In the genomic region with DNA sequence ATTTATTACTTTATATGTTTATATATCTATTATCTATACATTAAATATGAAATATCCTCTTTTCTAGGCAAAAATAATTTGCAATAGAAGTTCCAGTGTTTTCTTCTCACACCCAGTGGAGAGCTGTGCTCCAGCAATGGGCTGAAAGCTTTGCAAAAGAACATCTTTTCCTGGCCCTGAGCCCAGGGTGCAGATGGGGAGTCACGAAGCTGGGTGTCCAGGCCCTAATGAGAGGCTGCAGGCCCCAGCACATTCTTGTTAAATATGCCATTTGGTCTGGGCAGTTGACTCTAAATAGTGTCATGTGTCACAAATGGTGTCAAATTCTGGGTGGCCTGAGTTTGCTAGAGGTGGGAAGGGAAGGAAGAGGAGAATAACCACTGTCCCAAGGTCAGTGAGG, we compare ENCODE assay signal across 26 cellular contexts. TPM values are rescaled to one million over a fixed set of nuclear protein-coding genes. Genes with fewer than 3 reads are reported as not detected.
DNase-seq lines count a peak whose midpoint lies in the region; ATAC-seq, FAIRE-seq and TF ChIP-seq lines count a peak whose summit lies in the region.
"Had no signal": no experiment of that assay in that cellular context is flagged by ENCODE, and none has a peak within 500 bp of the region (broad histone marks: within the 10 kb centered on the region; RNA-seq: fewer than 3 reads in every experiment).

No MANE protein-coding gene starts in this region.

- no peak overlapping the region for H3K56ac ChIP-seq in H1 (replicated peaks; ENCODE audit: insufficient read length, low read depth, low read length)

- H3K79me2 ChIP-seq in H1 (ENCODE audit: control insufficient read depth in 1 of 2, insufficient read depth in 2 of 2, low read length in 2 of 2) = no peaks in the 10 kb centered on the region

- no peak overlapping the region for H4K5ac ChIP-seq in H1 (ENCODE audit: insufficient read length, low read depth, low read length)

- no peaks in the 10 kb centered on the region for H3K9me3 ChIP-seq in H1 (ENCODE audit: insufficient read depth in 2 of 2, low read depth in 1 of 2, low read length in 1 of 2)
- no peaks in the 10 kb centered on the region for H3K9me3 ChIP-seq in gastroesophageal sphincter
- H3K9me3 ChIP-seq: BLaER1, SJCRH30 had no signal

- no peak overlapping the region for H3K23ac ChIP-seq in H1 (ENCODE audit: insufficient read length)

- H3K4me3 ChIP-seq in H1 (ENCODE audit: extremely low read depth in 1 of 4, insufficient read depth in 2 of 4, low read depth in 3 of 4, low read length in 4 of 4) (no peak overlapping the region), gastroesophageal sphincter (no peak overlapping the region)
- H3K4me3 ChIP-seq: BLaER1, GM12878, SJCRH30 had no signal

- H2AFZ ChIP-seq in H1 (ENCODE audit: low read length) = no peak overlapping the region

- no peak overlapping the region for H3K18ac ChIP-seq in H1 (ENCODE audit: extremely low read depth, low read length)

- intact Hi-C loops in posterior vena cava (cut with DNase I) = loop anchor here (10.0 kb wide), 3 partner anchors 176 to 576 kb away; no protein-coding TSS in a partner anchor

- H3K4me1 ChIP-seq in H1 (replicated peaks in 1 of 4; ENCODE audit: control insufficient read depth in 3 of 4, insufficient read depth in 4 of 4, low read length in 3 of 4) (peaks cover 3 to 10% (median 4%) of the 10 kb centered on the region in 4 experiments), gastroesophageal sphincter (peaks cover 0 to 29% (median 10%) of the 10 kb centered on the region in 3 donors)

- peaks cover 20 to 39% (median 32%) of the 10 kb centered on the region in 4 experiments for H3K27me3 ChIP-seq in H1 (replicated peaks in 1 of 4; ENCODE audit: control insufficient read depth in 3 of 4, extremely low read depth in 1 of 4, insufficient read depth in 3 of 4, low read length in 3 of 4)
- peaks cover 73% of the 10 kb centered on the region for H3K27me3 ChIP-seq in gastroesophageal sphincter
- H3K27me3 ChIP-seq: SJCRH30 had no signal

- no peak overlapping the region for H3K4ac ChIP-seq in H1 (replicated peaks; ENCODE audit: insufficient read length, low read depth, low read length)

- CTCF ChIA-PET in H1 (lab: Charles Lee; ENCODE audit: partially characterized antibody) = interaction anchor here (3.3 to 10.7 kb wide), 4 partner anchors 8 to 201 kb away, joined by 14 to 144 read pairs (median 45); no protein-coding TSS in a partner anchor

- peak; percentile 59 for DNase-seq in DMS 273 treated with DMSO at 0.1 percent for 48 hours (lab: John Stamatoyannopoulos, UW)
- peak; percentile 78 to 87 for DNase-seq in NCI-H524 (lab: John Stamatoyannopoulos, UW)
- DNase-seq in H1 (ENCODE audit: low read depth in 1 of 2, low spot score in 2 of 2) = no peak
- peak; percentile 69 for DNase-seq in posterior vena cava (ENCODE audit: low spot score)
- DNase-seq: CD4-positive, CD25-positive, alpha-beta regulatory T cell; GDM1; H7; Kasumi-1; NCI-H2081; NCI-H2227 treated with DMSO at 0.1 percent for 48 hours; NCI-H510A; NCI-H748 treated with DMSO at 0.1 percent for 48 hours; NK-92 treated with Interleukin-12 subunit alpha and Interleukin-12 subunit beta, amount 100 ng/mL, for 24 hours; PC-3; SJCRH30 had no signal

- no peak for TF ChIP-seq CTCF in H1 (IDR thresholded peaks at IDR 0.05; ENCODE audit: control extremely low read depth in 1 of 3, insufficient read depth in 1 of 3, low read depth in 1 of 3, low read length in 3 of 3)
- TF ChIP-seq CTCF in gastroesophageal sphincter (IDR thresholded peaks at IDR 0.05) = no peak

- no peak overlapping the region for H2BK20ac ChIP-seq in H1 (ENCODE audit: low read length)

- TF ChIP-seq POLR2A in H1 (IDR thresholded peaks at IDR 0.05; ENCODE audit: control extremely low read depth in 1 of 2, low read depth in 2 of 2, low read length in 2 of 2) = no peak
- TF ChIP-seq POLR2A in gastroesophageal sphincter (IDR thresholded peaks at IDR 0.05) = no peak

- 75% methylated on average over 1 of the region's 1 CpG; no CpG with 5 or more reads in 1 of the 2 experiments for WGBS in H1 (ENCODE audit: extremely low coverage in 1 of 2, insufficient coverage in 1 of 2, insufficient read length in 1 of 2, insufficient replicate concordance in 2 of 2, low coverage in 1 of 2, low lambda C conversion rate in 2 of 2, missing lambda C conversion rate in 1 of 2), 2 experiments
- WGBS in gastroesophageal sphincter (ENCODE audit: low coverage in 1 of 2), 2 donors = 0% methylated on average over 1 of the region's 1 CpG; no CpG with 5 or more reads in 1 of the 2 donors

- no peak overlapping the region for H3K27ac ChIP-seq in H1 (ENCODE audit: low read depth, low read length)
- no peak overlapping the region for H3K27ac ChIP-seq in gastroesophageal sphincter
- H3K27ac ChIP-seq: BLaER1, SJCRH30 had no signal

- ATAC-seq in GM19035 (IDR thresholded peaks at IDR 0.05; ENCODE audit: unreplicated experiment) = no peak
- ATAC-seq in gastroesophageal sphincter = no peak
- no peak for ATAC-seq in GM21723 (IDR thresholded peaks at IDR 0.05; ENCODE audit: unreplicated experiment)
- ATAC-seq: GM12878, HepG2, PC-3, Right ventricle myocardium inferior, SK-N-SH treated with all-trans-retinoic acid at 6 μM for 48 hours had no signal

- H2BK5ac ChIP-seq in H1 (ENCODE audit: low read depth, low read length) = no peak overlapping the region

- FAIRE-seq in H1 (lab: Jason Lieb, UNC) = no peak
- FAIRE-seq: A204.1, D721Med, GM12878, GM19239, HepG2 had no signal

- H2AK5ac ChIP-seq in H1 (ENCODE audit: low read depth, low read length) = 0 out of 2 replicates have a peak overlapping the region, but pooled peaks have one; percentile 24

- peaks cover 0 to 2% of the 10 kb centered on the region in 2 experiments for H4K20me1 ChIP-seq in H1 (replicated peaks in 1 of 2; ENCODE audit: control insufficient read depth in 1 of 2, insufficient read depth in 2 of 2, low read length in 2 of 2)

- no peak overlapping the region for H3K4me2 ChIP-seq in H1 (ENCODE audit: insufficient read depth in 1 of 2, low read depth in 2 of 2, low read length in 2 of 2)
- H3K4me2 ChIP-seq: BLaER1 had no signal

- TF ChIP-seq RAD21 in H1 (IDR thresholded peaks at IDR 0.05 in 1 of 2, conservative IDR thresholded peaks at IDR 0.05 in 1 of 2; ENCODE audit: low read depth in 2 of 2, low read length in 2 of 2) = no peak

- H2BK15ac ChIP-seq in H1 (ENCODE audit: low read length) = no peak overlapping the region

- no peak overlapping the region for H3K14ac ChIP-seq in H1 (ENCODE audit: insufficient read length)

- H2BK120ac ChIP-seq in H1 (replicated peaks; ENCODE audit: low read depth, low read length) = no peak overlapping the region

- H4K8ac ChIP-seq in H1 (ENCODE audit: extremely low read depth, insufficient read depth, low read length) = no peak overlapping the region

- H3K36me3 ChIP-seq in H1 (ENCODE audit: control insufficient read depth in 2 of 4, insufficient read depth in 4 of 4, low read length in 3 of 4) (no peaks in the 10 kb centered on the region), gastroesophageal sphincter (no peaks in the 10 kb centered on the region)
- H3K36me3 ChIP-seq: BLaER1, SJCRH30 had no signal

- POLR2A ChIA-PET in H1 (lab: Charles Lee; ENCODE audit: partially characterized antibody) = no interaction called here

- H2BK12ac ChIP-seq in H1 (ENCODE audit: low read depth, low read length) = no peak overlapping the region

- H3K79me1 ChIP-seq in H1 (ENCODE audit: low read depth, low read length) = no peaks in the 10 kb centered on the region

- H4K91ac ChIP-seq in H1 (replicated peaks; ENCODE audit: insufficient read length, low read length) = no peak overlapping the region

- H3K9ac ChIP-seq in H1 (replicated peaks in 1 of 4; ENCODE audit: extremely low read depth in 1 of 4, low read depth in 3 of 4, low read length in 3 of 4) = no peak overlapping the region
- H3K9ac ChIP-seq: BLaER1 had no signal

- peaks cover 14% of the 10 kb centered on the region; the same call in 1 of the 2 replicates for H3K23me2 ChIP-seq in H1 (ENCODE audit: low read depth, low read length)

- no peak for TF ChIP-seq EP300 in H1 (IDR thresholded peaks at IDR 0.05; ENCODE audit: borderline replicate concordance in 1 of 2, low read depth in 2 of 2, low read length in 2 of 2)
- TF ChIP-seq EP300 in gastroesophageal sphincter (IDR thresholded peaks at IDR 0.05) = no peak

TF ChIP-seq in H1, 55 proteins besides CTCF, POLR2A, EP300 and RAD21:
- no peak for TF ChIP-seq SAP30 (IDR thresholded peaks at IDR 0.05; ENCODE audit: insufficient read depth, insufficient replicate concordance, low read length)
- no peak for TF ChIP-seq SIRT6 (IDR thresholded peaks at IDR 0.05; ENCODE audit: low read length)
- TF ChIP-seq CREB1 (IDR thresholded peaks at IDR 0.05) = no peak
- no peak for TF ChIP-seq SUZ12 (IDR thresholded peaks at IDR 0.05; ENCODE audit: low read length)

RNA-seq across cellular contexts. Expression of gene NTRK3, which starts 5.7 kb away (rescaled TPM):
- total RNA-seq in H1 (2021; fragmentation: NEBNext Ultra II Directional; extraction: Animal tissue kit (Norgen Biotek cat#: 25700)) = 4.5 and 4.6 TPM in 2 replicates
- polyA plus RNA-seq in H1 (2011; rRNA removed) = 6.8 and 7.4 TPM in 2 replicates
- 6.6 TPM for polyA plus RNA-seq in H1 (2011; cell fraction: cytosol; rRNA removed)
- 15.9 TPM for polyA plus RNA-seq in H1 (2011; cell fraction: nucleus; rRNA removed)
- polyA plus RNA-seq in H1 (2012, experiment 1 of 2) = 2.3 to 4.3 TPM (median 3.8 TPM) in 4 replicates
- 2.0 TPM for polyA plus RNA-seq in H1 (2012, experiment 2 of 2)
- 3.3 TPM for polyA plus RNA-seq in H1 (2013, experiment 1 of 2)
- polyA plus RNA-seq in H1 (2013, experiment 2 of 2) = 3.0 TPM
- 13.5 and 15.7 TPM in 2 replicates for polyA minus RNA-seq in H1 (2011; rRNA and poly(A)+ RNA removed)
- 13.7 TPM for polyA minus RNA-seq in H1 (2011; cell fraction: cytosol; rRNA and poly(A)+ RNA removed)
- polyA minus RNA-seq in H1 (2011; cell fraction: nucleus; rRNA and poly(A)+ RNA removed) = 10.5 TPM
- total RNA-seq in posterior vena cava (10 to 100 TPM; 34.3 to 94.1 TPM), gastroesophageal sphincter (1 to 10 TPM in 3 of 4 donors, under 1 TPM in 1; 0.47 to 4.3 (median 1.5) TPM)
- total RNA-seq: CD4-positive, CD25-positive, alpha-beta regulatory T cell; GM12878; HepG2; PC-3 had no signal
- polyA plus RNA-seq: CD4-positive, CD25-positive, alpha-beta regulatory T cell; GM12878; HepG2 had no signal

Comparison
In these comparisons a context has a peak if more than half of its experiments do, and no peak if none do; other contexts are left out.
1. DNase-seq: peak in DMS 273 treated with DMSO at 0.1 percent for 48 hours (single experiment), NCI-H524 (2 of 2) and posterior vena cava (single experiment); none in H1 (0 of 2).